40 cellular contexts compared by ENCODE assay signal in the genomic region with DNA sequence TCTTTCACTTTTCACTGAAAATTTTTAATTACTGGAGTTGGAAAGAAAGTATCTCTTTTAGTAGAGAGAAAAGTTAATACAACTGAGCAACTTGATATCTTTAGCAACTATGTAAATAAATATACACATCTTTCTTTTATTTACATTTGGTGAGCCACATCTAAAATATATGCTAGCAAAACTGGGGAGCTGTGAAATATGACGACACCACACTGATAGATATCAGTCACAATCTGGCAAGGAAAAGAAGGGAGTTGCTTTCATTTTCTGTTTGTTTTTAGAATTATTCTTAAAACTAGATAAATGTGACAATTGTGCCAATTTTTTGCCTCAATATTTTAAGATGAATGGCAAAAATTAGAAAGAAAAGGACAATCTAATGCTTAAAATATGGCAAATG. TPM values are rescaled to one million over a fixed set of nuclear protein-coding genes. Genes with fewer than 3 reads are reported as not detected.
"Had no signal": no experiment of that assay in that cellular context is flagged by ENCODE, and none has a peak within 500 bp of the region (broad histone marks: within the 10 kb centered on the region; RNA-seq: fewer than 3 reads in every experiment).

No MANE protein-coding gene starts in this region.

- DNase-seq: activated B cell treated with CpG ODN at 0.5 μM for 24 hours; activated CD4-positive, alpha-beta T cell treated with anti-CD3 and anti-CD28 coated beads for 48 hours; activated CD4-positive, alpha-beta T cell treated with anti-CD3 and anti-CD28 coated beads, Interleukin-2, amount 50 U/mL, for 1 hour; activated CD4-positive, alpha-beta T cell treated with anti-CD3 and anti-CD28 coated beads, Interleukin-2, amount 50 U/mL, for 48 hours; activated CD8-positive, alpha-beta memory T cell treated with anti-CD3 and anti-CD28 coated beads for 24 hours; activated CD8-positive, alpha-beta T cell treated with anti-CD3 and anti-CD28 coated beads for 36 hours; activated effector memory CD4-positive, alpha-beta T cell treated with anti-CD3 and anti-CD28 coated beads, Interleukin-2, amount 50 U/mL, for 16 hours; activated naive CD4-positive, alpha-beta T cell treated with anti-CD3 and anti-CD28 coated beads for 36 hours; activated naive CD8-positive, alpha-beta T cell treated with anti-CD3 and anti-CD28 coated beads for 36 hours; activated naive CD8-positive, alpha-beta T cell treated with anti-CD3 and anti-CD28 coated beads, Interleukin-2, amount 50 U/mL, for 24 hours; activated T-cell treated with anti-CD3 and anti-CD28 coated beads, Interleukin-2, amount 50 U/mL, for 4 hours; adrenal gland; amygdala; aorta; body of pancreas; caudate nucleus; colonic mucosa; effector CD8-positive, alpha-beta T cell; esophagus squamous epithelium; foreskin melanocyte; heart right ventricle; T-cell; T-helper 9 cell; WERI-Rb-1 had no signal

- FAIRE-seq: endometrium, endothelial cell of umbilical vein had no signal

- ATAC-seq: activated CD4-positive, CD25-positive, alpha-beta regulatory T cell treated with anti-CD3 and anti-CD28 coated beads, Interleukin-2, amount 50 U/mL, for 24 hours; activated CD8-positive, alpha-beta T cell treated with anti-CD3 and anti-CD28 coated beads for 36 hours; activated naive CD8-positive, alpha-beta T cell treated with anti-CD3 and anti-CD28 coated beads, Interleukin-2, amount 50 U/mL, for 24 hours; activated T-cell treated with anti-CD3 and anti-CD28 coated beads, Interleukin-2, amount 50 U/mL, for 4 hours; body of pancreas; gastroesophageal sphincter; heart right ventricle; T-cell had no signal

- H3K4me3 ChIP-seq: adrenal gland, body of pancreas, colonic mucosa, esophagus squamous epithelium, gastroesophageal sphincter, heart right ventricle had no signal

- H3K36me3 Mint-ChIP-seq: activated naive CD4-positive, alpha-beta T cell treated with anti-CD3 and anti-CD28 coated beads, Interleukin-2, amount 50 U/mL, for 24 hours; activated naive CD8-positive, alpha-beta T cell treated with anti-CD3 and anti-CD28 coated beads for 36 hours; T-cell had no signal

- H3K9me3 Mint-ChIP-seq: activated B cell treated with CpG ODN at 0.5 μM for 24 hours; activated CD8-positive, alpha-beta T cell treated with anti-CD3 and anti-CD28 coated beads for 36 hours; activated naive CD4-positive, alpha-beta T cell treated with anti-CD3 and anti-CD28 coated beads for 36 hours; activated naive CD4-positive, alpha-beta T cell treated with anti-CD3 and anti-CD28 coated beads, Interleukin-2, amount 50 U/mL, for 24 hours; activated naive CD8-positive, alpha-beta T cell treated with anti-CD3 and anti-CD28 coated beads, Interleukin-2, amount 50 U/mL, for 24 hours; activated T-cell treated with anti-CD3 and anti-CD28 coated beads, Interleukin-2, amount 50 U/mL, for 4 hours; activated T-helper 1 cell treated with anti-CD3 and anti-CD28 coated beads, Interleukin-12 subunit alpha, Interleukin-12 subunit beta, Interleukin-2, Interleukin-4 antibody, amounts not matched to agents 30 ng/mL and 10 ng/mL and 1 ng/mL, durations not matched to agents 14 hours and 24 hours and 36 hours; activated T-helper 2 cell treated with anti-CD3 and anti-CD28 coated beads, Interferon-gamma antibody, Interleukin-2, Interleukin-4, amounts not matched to agents 10 μg/mL and 5 μg/mL and 100 μg/mL, durations not matched to agents 14 hours and 24 hours and 36 hours; T-cell; T-helper 1 cell treated with Interleukin-12 subunit alpha and Interleukin-12 subunit beta and Interleukin-4 antibody, amounts not matched to agents 30 μg/mL and 1 μg/mL, for 36 hours had no signal

- H3K36me3 ChIP-seq: adrenal gland, colonic mucosa, esophagus squamous epithelium, gastroesophageal sphincter, heart right ventricle, WERI-Rb-1 had no signal

- H3K9me3 ChIP-seq: adrenal gland, body of pancreas, colonic mucosa, esophagus squamous epithelium, gastroesophageal sphincter, heart right ventricle had no signal

- H3K27ac ChIP-seq: adrenal gland, body of pancreas, colonic mucosa, epithelial cell of prostate, esophagus squamous epithelium, gastroesophageal sphincter, heart right ventricle, WERI-Rb-1 had no signal

- H3K4me3 Mint-ChIP-seq: activated B cell treated with CpG ODN at 0.5 μM for 24 hours; activated CD8-positive, alpha-beta T cell treated with anti-CD3 and anti-CD28 coated beads for 36 hours; activated naive CD4-positive, alpha-beta T cell treated with anti-CD3 and anti-CD28 coated beads for 36 hours; activated naive CD4-positive, alpha-beta T cell treated with anti-CD3 and anti-CD28 coated beads, Interleukin-2, amount 50 U/mL, for 24 hours; activated naive CD8-positive, alpha-beta T cell treated with anti-CD3 and anti-CD28 coated beads for 36 hours; activated naive CD8-positive, alpha-beta T cell treated with anti-CD3 and anti-CD28 coated beads, Interleukin-2, amount 50 U/mL, for 24 hours; activated T-cell treated with anti-CD3 and anti-CD28 coated beads, Interleukin-2, amount 50 U/mL, for 4 hours; activated T-helper 1 cell treated with anti-CD3 and anti-CD28 coated beads, Interleukin-12 subunit alpha, Interleukin-12 subunit beta, Interleukin-2, Interleukin-4 antibody, amounts not matched to agents 30 ng/mL and 10 ng/mL and 1 ng/mL, durations not matched to agents 14 hours and 24 hours and 36 hours; T-cell; T-helper 1 cell treated with Interleukin-12 subunit alpha and Interleukin-12 subunit beta and Interleukin-4 antibody, amounts not matched to agents 30 μg/mL and 1 μg/mL, for 36 hours had no signal

- H3K27ac Mint-ChIP-seq: activated B cell treated with CpG ODN at 0.5 μM for 24 hours; activated CD8-positive, alpha-beta T cell treated with anti-CD3 and anti-CD28 coated beads for 36 hours; activated naive CD4-positive, alpha-beta T cell treated with anti-CD3 and anti-CD28 coated beads for 36 hours; activated naive CD4-positive, alpha-beta T cell treated with anti-CD3 and anti-CD28 coated beads, Interleukin-2, amount 50 U/mL, for 24 hours; activated naive CD8-positive, alpha-beta T cell treated with anti-CD3 and anti-CD28 coated beads for 36 hours; activated naive CD8-positive, alpha-beta T cell treated with anti-CD3 and anti-CD28 coated beads, Interleukin-2, amount 50 U/mL, for 24 hours; activated T-helper 1 cell treated with anti-CD3 and anti-CD28 coated beads, Interleukin-12 subunit alpha, Interleukin-12 subunit beta, Interleukin-2, Interleukin-4 antibody, amounts not matched to agents 30 ng/mL and 10 ng/mL and 1 ng/mL, durations not matched to agents 14 hours and 24 hours and 36 hours; activated T-helper 2 cell treated with anti-CD3 and anti-CD28 coated beads, Interferon-gamma antibody, Interleukin-2, Interleukin-4, amounts not matched to agents 10 μg/mL and 5 μg/mL and 100 μg/mL, durations not matched to agents 14 hours and 24 hours and 36 hours; T-cell; T-helper 1 cell treated with Interleukin-12 subunit alpha and Interleukin-12 subunit beta and Interleukin-4 antibody, amounts not matched to agents 30 μg/mL and 1 μg/mL, for 36 hours had no signal

RNA-seq across cellular contexts. Expression of a gene that starts 2.7 kb away (rescaled TPM):
- total RNA-seq: activated B cell treated with CpG ODN at 0.5 μM for 24 hours; activated CD8-positive, alpha-beta T cell treated with anti-CD3 and anti-CD28 coated beads for 36 hours; activated naive CD4-positive, alpha-beta T cell treated with anti-CD3 and anti-CD28 coated beads for 36 hours; activated naive CD8-positive, alpha-beta T cell treated with anti-CD3 and anti-CD28 coated beads for 36 hours; activated T-cell treated with anti-CD3 and anti-CD28 coated beads, Interleukin-2, amount 50 U/mL, for 4 hours; activated T-helper 1 cell treated with anti-CD3 and anti-CD28 coated beads, Interleukin-12 subunit alpha, Interleukin-12 subunit beta, Interleukin-2, Interleukin-4 antibody, amounts not matched to agents 30 ng/mL and 10 ng/mL and 1 ng/mL, durations not matched to agents 14 hours and 24 hours and 36 hours; activated T-helper 2 cell treated with anti-CD3 and anti-CD28 coated beads, Interferon-gamma antibody, Interleukin-2, Interleukin-4, amounts not matched to agents 10 μg/mL and 5 μg/mL and 100 μg/mL, durations not matched to agents 14 hours and 24 hours and 36 hours; aorta; chondrocyte; colonic mucosa; dermis microvascular lymphatic vessel endothelial cell; endothelial cell of umbilical vein; esophagus squamous epithelium; fibroblast of lung; fibroblast of villous mesenchyme; glomerular endothelial cell; T-cell; T-helper 2 cell treated with Interferon-gamma antibody and Interleukin-4, amounts not matched to agents 100 ng/mL and 5 ng/mL, for 36 hours had no signal
- polyA plus RNA-seq: aorta, endothelial cell of umbilical vein, esophagus, fibroblast of lung, heart right ventricle had no signal

RNA-seq across cellular contexts. Expression of a gene that starts 38.7 kb away (rescaled TPM):
- total RNA-seq: activated B cell treated with CpG ODN at 0.5 μM for 24 hours; activated CD8-positive, alpha-beta T cell treated with anti-CD3 and anti-CD28 coated beads for 36 hours; activated naive CD4-positive, alpha-beta T cell treated with anti-CD3 and anti-CD28 coated beads for 36 hours; activated naive CD8-positive, alpha-beta T cell treated with anti-CD3 and anti-CD28 coated beads for 36 hours; activated T-cell treated with anti-CD3 and anti-CD28 coated beads, Interleukin-2, amount 50 U/mL, for 4 hours; activated T-helper 1 cell treated with anti-CD3 and anti-CD28 coated beads, Interleukin-12 subunit alpha, Interleukin-12 subunit beta, Interleukin-2, Interleukin-4 antibody, amounts not matched to agents 30 ng/mL and 10 ng/mL and 1 ng/mL, durations not matched to agents 14 hours and 24 hours and 36 hours; activated T-helper 2 cell treated with anti-CD3 and anti-CD28 coated beads, Interferon-gamma antibody, Interleukin-2, Interleukin-4, amounts not matched to agents 10 μg/mL and 5 μg/mL and 100 μg/mL, durations not matched to agents 14 hours and 24 hours and 36 hours; adrenal gland; aorta; body of pancreas; chondrocyte; colonic mucosa; dermis microvascular lymphatic vessel endothelial cell; endothelial cell of umbilical vein; esophagus squamous epithelium; fibroblast of lung; fibroblast of villous mesenchyme; gastroesophageal sphincter; glomerular endothelial cell; heart right ventricle; T-cell; T-helper 2 cell treated with Interferon-gamma antibody and Interleukin-4, amounts not matched to agents 100 ng/mL and 5 ng/mL, for 36 hours had no signal
- polyA plus RNA-seq: adrenal gland, aorta, endothelial cell of umbilical vein, esophagus, fibroblast of lung, heart right ventricle had no signal
